In the genomic region with DNA sequence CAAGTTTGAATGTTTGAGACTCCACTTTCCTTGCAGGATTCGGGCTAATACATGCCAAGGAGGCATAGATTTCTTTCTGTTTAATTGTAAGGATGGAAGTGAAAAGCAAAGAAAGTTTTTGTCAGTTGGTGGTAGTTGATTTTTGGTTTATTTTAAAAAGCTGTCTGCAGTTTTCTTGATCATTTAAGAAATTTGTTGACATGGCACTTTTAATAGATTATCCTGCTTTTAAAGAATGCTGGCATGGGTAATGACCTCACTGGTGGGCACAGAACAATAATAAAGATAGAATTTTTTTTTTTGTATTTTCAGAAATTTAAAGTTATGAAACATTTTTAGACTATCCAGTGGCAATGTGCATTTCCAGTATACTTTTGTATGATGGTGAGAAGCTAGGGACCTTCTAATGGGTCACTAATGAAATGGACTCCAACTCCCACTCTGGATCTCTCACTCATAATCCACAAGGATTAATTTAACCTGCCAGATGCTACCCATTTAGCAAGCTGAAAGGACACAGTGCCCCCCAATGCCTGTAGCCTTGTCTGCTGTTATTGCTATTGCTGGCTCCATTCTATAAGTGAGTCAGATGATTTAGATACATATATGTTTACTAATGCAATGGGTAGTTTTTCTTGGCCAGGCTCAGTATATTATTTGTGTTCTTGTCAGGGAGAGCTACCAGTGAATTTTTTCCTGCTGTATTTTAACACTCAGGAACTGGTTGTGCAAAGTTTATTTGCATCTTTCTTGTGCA, we compare ENCODE assay signal across 13 cellular contexts.
A peak's percentile ranks its signal among the peaks of the same experiment; 100 is the strongest.
DNase-seq lines count a peak whose midpoint lies in the region; ATAC-seq and TF ChIP-seq lines count a peak whose summit lies in the region.
"Had no signal": no experiment of that assay in that cellular context is flagged by ENCODE, and none has a peak within 500 bp of the region (broad histone marks: within the 10 kb centered on the region; RNA-seq: fewer than 3 reads in every experiment).

No MANE protein-coding gene starts in this region.

- peak overlapping the region; percentile 28 for H3K27ac Mint-ChIP-seq in CD8-positive, alpha-beta T cell
- H3K27ac Mint-ChIP-seq in activated CD4-positive, alpha-beta memory T cell treated with anti-CD3 and anti-CD28 coated beads, Interleukin-2, amount 10 ng/mL, durations not matched to agents 7 days and 5 days: peak overlapping the region; percentile 8
- peak overlapping the region in 4 of 6 donors; percentile 9 to 99 (median 44) for H3K27ac Mint-ChIP-seq in naive B cell
- H3K27ac Mint-ChIP-seq: nephron had no signal

- no peaks in the 10 kb centered on the region for H3K36me3 ChIP-seq in CD8-positive, alpha-beta T cell (ENCODE audit: insufficient read depth, low read length)
- H3K36me3 ChIP-seq: brain microvascular endothelial cell had no signal

- DNase-seq in CD8-positive, alpha-beta T cell: no peak
- DNase-seq in activated CD4-positive, alpha-beta memory T cell treated with anti-CD3 and anti-CD28 coated beads, Interleukin-2, amount 10 ng/mL, durations not matched to agents 7 days and 5 days: no peak
- DNase-seq in naive B cell (no peak), DMS153 treated with DMSO at 0.1 percent for 48 hours (lab: John Stamatoyannopoulos, UW; ENCODE audit: unreplicated experiment) (no peak), DMS53 treated with DMSO at 0.1 percent for 48 hours (lab: John Stamatoyannopoulos, UW; ENCODE audit: unreplicated experiment) (no peak)
- DNase-seq: brain microvascular endothelial cell, KBM-7, kidney glomerular epithelial cell, NCI-H1436 treated with DMSO at 0.1 percent for 48 hours had no signal

- no peaks in the 10 kb centered on the region for H3K27me3 Mint-ChIP-seq in CD8-positive, alpha-beta T cell (ENCODE audit: low read depth)
- H3K27me3 Mint-ChIP-seq in activated CD4-positive, alpha-beta memory T cell treated with anti-CD3 and anti-CD28 coated beads, Interleukin-2, amount 10 ng/mL, durations not matched to agents 7 days and 5 days: no peaks in the 10 kb centered on the region
- no peaks in the 10 kb centered on the region for H3K27me3 Mint-ChIP-seq in naive B cell

- no peaks in the 10 kb centered on the region for H3K9me3 ChIP-seq in CD8-positive, alpha-beta T cell (ENCODE audit: low read length)

- no peak for ATAC-seq in CD8-positive, alpha-beta T cell
- ATAC-seq in naive B cell (ENCODE audit: low read depth in 2 of 2): no peak
- ATAC-seq in HG02759 (IDR thresholded peaks at IDR 0.05; ENCODE audit: unreplicated experiment): no peak
- ATAC-seq: Right ventricle myocardium inferior had no signal

- H3K9me3 Mint-ChIP-seq in CD8-positive, alpha-beta T cell: no peaks in the 10 kb centered on the region
- H3K9me3 Mint-ChIP-seq in activated CD4-positive, alpha-beta memory T cell treated with anti-CD3 and anti-CD28 coated beads, Interleukin-2, amount 10 ng/mL, durations not matched to agents 7 days and 5 days: no peaks in the 10 kb centered on the region
- H3K9me3 Mint-ChIP-seq in naive B cell: no peaks in the 10 kb centered on the region
- H3K9me3 Mint-ChIP-seq: nephron had no signal

- H3K4me1 Mint-ChIP-seq in CD8-positive, alpha-beta T cell (ENCODE audit: low read depth): peaks cover 81% of the 10 kb centered on the region
- peaks cover 83% of the 10 kb centered on the region for H3K4me1 Mint-ChIP-seq in activated CD4-positive, alpha-beta memory T cell treated with anti-CD3 and anti-CD28 coated beads, Interleukin-2, amount 10 ng/mL, durations not matched to agents 7 days and 5 days
- peaks cover 48 to 86% (median 62%) of the 10 kb centered on the region in 3 donors for H3K4me1 Mint-ChIP-seq in naive B cell
- H3K4me1 Mint-ChIP-seq: nephron had no signal

- H3K4me3 Mint-ChIP-seq in CD8-positive, alpha-beta T cell: no peak overlapping the region
- H3K4me3 Mint-ChIP-seq in activated CD4-positive, alpha-beta memory T cell treated with anti-CD3 and anti-CD28 coated beads, Interleukin-2, amount 10 ng/mL, durations not matched to agents 7 days and 5 days: peak overlapping the region; percentile 5
- H3K4me3 Mint-ChIP-seq in naive B cell: peak overlapping the region in 5 of 8 donors; percentile 35 to 70 (median 60)
- H3K4me3 Mint-ChIP-seq: nephron had no signal

- peaks cover 9% of the 10 kb centered on the region for H3K36me3 Mint-ChIP-seq in CD8-positive, alpha-beta T cell
- H3K36me3 Mint-ChIP-seq in activated CD4-positive, alpha-beta memory T cell treated with anti-CD3 and anti-CD28 coated beads, Interleukin-2, amount 10 ng/mL, durations not matched to agents 7 days and 5 days (ENCODE audit: low read depth): peaks cover 51% of the 10 kb centered on the region
- peaks cover 0 to 8% of the 10 kb centered on the region in 2 donors for H3K36me3 Mint-ChIP-seq in naive B cell

- TF ChIP-seq CTCF in CD8-positive, alpha-beta T cell (IDR thresholded peaks at IDR 0.05): no peak
- TF ChIP-seq CTCF in GM12875 (IDR thresholded peaks at IDR 0.05; ENCODE audit: borderline replicate concordance, insufficient read depth, low read depth, low read length): 0 out of 2 replicates have a peak, but pooled peaks have one; percentile 9

- H3K27ac ChIP-seq in CD8-positive, alpha-beta T cell (ENCODE audit: low read depth, low read length): no peak overlapping the region
- H3K27ac ChIP-seq: brain microvascular endothelial cell had no signal

- no peaks in the 10 kb centered on the region for H3K27me3 ChIP-seq in CD8-positive, alpha-beta T cell (ENCODE audit: insufficient read depth, low read length)
- H3K27me3 ChIP-seq: brain microvascular endothelial cell had no signal

- H3K4me1 ChIP-seq in CD8-positive, alpha-beta T cell (ENCODE audit: insufficient read depth, low read length): peaks cover 74% of the 10 kb centered on the region

- no peak overlapping the region for H3K4me3 ChIP-seq in CD8-positive, alpha-beta T cell (ENCODE audit: low read depth, low read length)
- H3K4me3 ChIP-seq in GM12875 (ENCODE audit: low read depth, low read length): no peak overlapping the region

- CTCF ChIA-PET in CD8-positive, alpha-beta T cell (lab: Charles Lee): interaction anchor here (0.6 to 4.0 kb wide), 9 partner anchors 9 to 102 kb away, joined by 3 to 28 read pairs (median 6); no protein-coding TSS in a partner anchor
- CTCF ChIA-PET in activated CD4-positive, alpha-beta memory T cell treated with anti-CD3 and anti-CD28 coated beads, Interleukin-2, amount 10 ng/mL, durations not matched to agents 7 days and 5 days (lab: Charles Lee): interaction anchor here (1.2 to 4.1 kb wide), 9 partner anchors 7 to 101 kb away, joined by 3 to 32 read pairs (median 9); no protein-coding TSS in a partner anchor

- POLR2A ChIA-PET in CD8-positive, alpha-beta T cell (lab: Charles Lee): interaction anchor here (1.0 to 6.9 kb wide), 4 partner anchors 9 to 12 kb away, joined by 4 to 38 read pairs (median 6); no protein-coding TSS in a partner anchor
- POLR2A ChIA-PET in activated CD4-positive, alpha-beta memory T cell treated with anti-CD3 and anti-CD28 coated beads, Interleukin-2, amount 10 ng/mL, durations not matched to agents 7 days and 5 days (lab: Charles Lee): interaction anchor here (0.7 to 13.6 kb wide), 8 partner anchors 7 to 69 kb away, joined by 3 to 255 read pairs (median 6); no protein-coding TSS in a partner anchor

- intact Hi-C loops in CD8-positive, alpha-beta T cell (cut with DNase I, micrococcal nuclease): no loop called here
